ENCODE assay signal across 8 cellular contexts in genomic region chr11:85663781-85664560, GRCh38.
A peak's percentile ranks its signal among the peaks of the same experiment; 100 is the strongest.
DNase-seq lines count a peak whose midpoint lies in the region; ATAC-seq lines count a peak whose summit lies in the region.

No MANE protein-coding gene starts in this region.

- no peaks in the 10 kb centered on the region for H3K9me3 ChIP-seq in mucosa of rectum (ENCODE audit: control insufficient read depth in 2 of 2, low read length in 2 of 2)

- peaks cover 9 to 14% of the 10 kb centered on the region in 2 donors for H3K36me3 ChIP-seq in mucosa of rectum (ENCODE audit: control insufficient read depth in 2 of 2, insufficient read depth in 2 of 2, low read length in 2 of 2)

- H3K27ac ChIP-seq in epithelial cell of prostate (peak overlapping the region; percentile 83), mucosa of rectum (ENCODE audit: low read depth in 2 of 2, low read length in 2 of 2) (peak overlapping the region; percentile 97 to 98)

- peaks cover 14 to 27% of the 10 kb centered on the region in 2 donors for H3K4me1 ChIP-seq in mucosa of rectum (ENCODE audit: control insufficient read depth in 2 of 2, insufficient read depth in 2 of 2, low read length in 2 of 2)

- H3K9ac ChIP-seq in mucosa of rectum (ENCODE audit: low read depth in 1 of 2, low read length in 2 of 2): peak overlapping the region; percentile 88 to 98

- peak overlapping the region; percentile 96 to 100 for H3K4me3 ChIP-seq in mucosa of rectum (ENCODE audit: low read length in 2 of 2)

- DNase-seq in COLO829 (ENCODE audit: low spot score) (peak; percentile 33), epithelial cell of prostate (ENCODE audit: low read depth, low spot score) (no peak)
- DNase-seq in NK-92 treated with Interleukin-12 subunit alpha and Interleukin-12 subunit beta, amount 100 ng/mL, for 24 hours (lab: John Stamatoyannopoulos, UW): peak; percentile 78
- DNase-seq in activated CD8-positive, alpha-beta memory T cell treated with anti-CD3 and anti-CD28 coated beads, Interleukin-2, amount 50 U/mL, for 48 hours: peak; percentile 90
- DNase-seq in stimulated activated CD8-positive, alpha-beta memory T cell treated with anti-CD3 and anti-CD28 coated beads, Interleukin-7, amount 100 ng/mL, for 1 hour (ENCODE audit: low read depth in 2 of 2): peak; percentile 74 to 77

- ATAC-seq in GM19395 (IDR thresholded peaks at IDR 0.05; ENCODE audit: unreplicated experiment) (peak; percentile 72), HG03520 (IDR thresholded peaks at IDR 0.05; ENCODE audit: unreplicated experiment) (peak; percentile 59)

- no peaks in the 10 kb centered on the region for H3K27me3 ChIP-seq in mucosa of rectum (ENCODE audit: control insufficient read depth in 2 of 2, insufficient read depth in 2 of 2, low read length in 2 of 2)
